9 cellular contexts compared by ENCODE assay signal in the genomic region with DNA sequence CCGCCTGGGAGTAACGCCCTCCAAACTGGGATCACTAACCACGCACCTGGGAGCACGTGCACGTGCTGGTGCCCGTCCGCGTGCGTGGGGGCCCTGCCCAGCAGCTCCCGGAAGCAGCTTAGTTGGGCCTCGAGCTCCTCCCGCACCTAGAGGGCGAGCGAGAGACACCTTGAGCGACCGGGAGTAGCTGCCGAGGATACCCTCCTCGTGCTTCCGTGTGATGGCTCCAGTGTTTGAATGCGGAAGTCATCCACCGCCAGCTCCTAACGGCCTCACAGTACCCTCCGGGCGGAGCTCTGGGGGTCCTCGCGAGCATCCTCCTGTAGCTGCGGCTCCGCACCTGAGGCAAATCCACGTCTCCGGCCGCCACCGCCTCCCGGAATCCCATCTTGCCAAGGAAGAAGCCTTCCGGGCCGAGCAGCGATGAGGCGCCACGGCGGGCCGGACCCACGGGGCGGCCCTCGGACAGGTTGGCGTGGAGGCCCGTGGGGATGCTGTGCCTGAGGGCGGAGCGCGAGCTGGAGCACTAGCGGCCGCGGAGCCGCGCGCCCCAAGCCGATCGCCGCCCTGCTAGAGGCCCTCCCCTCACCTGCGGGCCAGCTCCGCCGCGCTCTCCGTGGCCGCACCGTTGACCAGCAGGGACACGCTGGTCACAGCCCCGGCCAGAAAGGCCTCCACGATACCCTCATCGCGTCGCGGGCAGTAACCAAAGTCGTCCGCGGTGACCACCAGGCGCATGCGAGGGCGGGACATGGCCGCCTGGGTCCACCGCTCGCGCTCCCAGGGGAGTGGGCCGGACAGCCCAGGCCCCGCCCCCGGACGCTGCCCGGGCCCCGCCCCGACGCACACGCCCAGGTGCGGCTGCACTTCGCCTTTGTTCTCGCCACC. TPM values are rescaled to one million over a fixed set of nuclear protein-coding genes. Genes with fewer than 3 reads are reported as not detected.
DNase-seq lines count a peak whose midpoint lies in the region; ATAC-seq, FAIRE-seq and TF ChIP-seq lines count a peak whose summit lies in the region.
"Had no signal": no experiment of that assay in that cellular context is flagged by ENCODE, and none has a peak within 500 bp of the region (broad histone marks: within the 10 kb centered on the region; RNA-seq: fewer than 3 reads in every experiment).

A gene with protein sequence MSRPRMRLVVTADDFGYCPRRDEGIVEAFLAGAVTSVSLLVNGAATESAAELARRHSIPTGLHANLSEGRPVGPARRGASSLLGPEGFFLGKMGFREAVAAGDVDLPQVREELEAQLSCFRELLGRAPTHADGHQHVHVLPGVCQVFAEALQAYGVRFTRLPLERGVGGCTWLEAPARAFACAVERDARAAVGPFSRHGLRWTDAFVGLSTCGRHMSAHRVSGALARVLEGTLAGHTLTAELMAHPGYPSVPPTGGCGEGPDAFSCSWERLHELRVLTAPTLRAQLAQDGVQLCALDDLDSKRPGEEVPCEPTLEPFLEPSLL (minus strand): TSS at position 761 of the 888 bp plus-strand sequence. CDS start 8 bp downstream, at position 753.

- peaks cover 41% of the 10 kb centered on the region for H3K79me2 ChIP-seq in keratinocyte (ENCODE audit: control insufficient read depth, insufficient read depth, low read length)

- H3K4me2 ChIP-seq in keratinocyte (ENCODE audit: control insufficient read depth, extremely low read depth, insufficient read depth, low read depth, low read length): peak within 1 kb of the TSS; percentile 83

- dilution Hi-C loops in keratinocyte (cut with MboI; ENCODE audit: extremely low pct_ligation_motif_present, low sequenced_read_pairs): no loop called here

- peaks cover 12% of the 10 kb centered on the region for H3K4me1 ChIP-seq in keratinocyte (ENCODE audit: control insufficient read depth, extremely low read depth, insufficient read depth, low read length)

- H3K4me3 ChIP-seq in keratinocyte (ENCODE audit: control insufficient read depth in 2 of 3, extremely low read depth in 1 of 3, insufficient read depth in 2 of 3, low read depth in 1 of 3, low read length in 3 of 3): peak within 1 kb of the TSS; percentile 92 to 96 (median 93)

- H3K9me1 ChIP-seq in keratinocyte (ENCODE audit: control insufficient read depth, extremely low read depth, insufficient read depth, low read length): no peaks in the 10 kb centered on the region

- H2AFZ ChIP-seq in keratinocyte (ENCODE audit: control insufficient read depth, low read length): peak within 1 kb of the TSS; percentile 84

- H4K20me1 ChIP-seq in keratinocyte (ENCODE audit: control insufficient read depth, extremely low read depth, insufficient read depth, low read length): peaks cover 3% of the 10 kb centered on the region

- FAIRE-seq in keratinocyte (lab: Jason Lieb, UNC): peak; percentile 62
- FAIRE-seq: colon had no signal

- H3K9me3 ChIP-seq in keratinocyte (ENCODE audit: control insufficient read depth, low read depth, low read length): no peaks in the 10 kb centered on the region

- peaks cover 6 to 13% of the 10 kb centered on the region in 2 experiments for H3K36me3 ChIP-seq in keratinocyte (ENCODE audit: control insufficient read depth in 2 of 2, extremely low read depth in 1 of 2, insufficient read depth in 2 of 2, low read length in 2 of 2)

- TF ChIP-seq CTCF in keratinocyte (optimal IDR thresholded peaks at IDR 0.05 in 1 of 3, IDR thresholded peaks at IDR 0.05 in 1 of 3, conservative IDR thresholded peaks at IDR 0.05 in 1 of 3; ENCODE audit: extremely low read depth in 1 of 3, insufficient read depth in 2 of 3, low read length in 3 of 3): peak; percentile 72 to 94 (median 87)

- peak within 1 kb of the TSS; percentile 97 for H3K9ac ChIP-seq in keratinocyte (ENCODE audit: control insufficient read depth, extremely low read depth, insufficient read depth, low read length)

- DNase-seq in AG20443 (ENCODE audit: low spot score) (peak; percentile 97), NCI-H345 treated with DMSO at 0.1 percent for 48 hours (lab: John Stamatoyannopoulos, UW; ENCODE audit: unreplicated experiment) (peak; percentile 80), caudate nucleus (lab: John Stamatoyannopoulos, UW) (peak in 60 of 61 donors; percentile 29 to 91 (median 79)), keratinocyte (ENCODE audit: low read depth, low spot score) (peak; percentile 76)
- DNase-seq in activated CD4-positive, CD25-positive, alpha-beta regulatory T cell (lab: John Stamatoyannopoulos, UW): peak; percentile 91 to 93 (median 92)
- peak; percentile 90 to 94 (median 92) for DNase-seq in stimulated activated CD4-positive, alpha-beta T cell treated with anti-CD3 and anti-CD28 coated beads, Interleukin-12 subunit alpha, Interleukin-12 subunit beta, amount 100 ng/mL, for 48 hours (ENCODE audit: low read depth in 2 of 3, low spot score in 1 of 3)

- peak; percentile 82 for ATAC-seq in GM19035 (IDR thresholded peaks at IDR 0.05; ENCODE audit: unreplicated experiment)
- ATAC-seq in HG03342 (IDR thresholded peaks at IDR 0.05; ENCODE audit: unreplicated experiment): peak; percentile 74

- H3K27me3 ChIP-seq in keratinocyte (ENCODE audit: control insufficient read depth, extremely low read depth, insufficient read depth, low read length): no peaks in the 10 kb centered on the region

- H3K27ac ChIP-seq in caudate nucleus (ENCODE audit: low read depth, low read length): peak within 1 kb of the TSS; percentile 26
- H3K27ac ChIP-seq in keratinocyte (ENCODE audit: control insufficient read depth, insufficient read depth, low read length): peak within 1 kb of the TSS; percentile 86

RNA-seq across cellular contexts. Expression of the gene that starts here (rescaled TPM):
- polyA plus RNA-seq in keratinocyte: 18.2 to 31.8 TPM (median 22.3 TPM) in 3 replicates
- 6.9 TPM for polyA plus RNA-seq in keratinocyte (2011; ENCODE audit: low read depth)
- 16.3 and 45.3 TPM in 2 replicates for polyA plus RNA-seq in keratinocyte (2011; cell fraction: cytosol; rRNA removed)
- polyA plus RNA-seq in keratinocyte (2011; cell fraction: nucleus; rRNA removed): 16.6 and 28.9 TPM in 2 replicates
- polyA plus RNA-seq in keratinocyte (2012; ENCODE audit: low replicate concordance): 19.0 and 36.5 TPM in 2 replicates
- polyA minus RNA-seq in keratinocyte: 5.3 to 16.2 TPM (median 12.4 TPM) in 3 replicates
- 56.2 TPM for polyA minus RNA-seq in keratinocyte (2011; cell fraction: cytosol; rRNA and poly(A)+ RNA removed)
- polyA minus RNA-seq in keratinocyte (2011; cell fraction: nucleus; rRNA and poly(A)+ RNA removed): 12.6 and 17.6 TPM in 2 replicates

Comparison
In these comparisons a context has a peak if more than half of its experiments do, and no peak if none do; other contexts are left out.
1. Peak in every context shown above with its lines: DNase-seq, ATAC-seq, H3K4me3 ChIP-seq and H3K27ac ChIP-seq.